13 cellular contexts compared by ENCODE assay signal in genomic region chr12:101951002-101951670, GRCh38.
"Had no signal": no experiment of that assay in that cellular context is flagged by ENCODE, and none has a peak within 500 bp of the region (broad histone marks: within the 10 kb centered on the region; RNA-seq: fewer than 3 reads in every experiment).

No MANE protein-coding gene starts in this region.

- ATAC-seq: heart left ventricle had no signal

- H3K4me3 ChIP-seq: cardiac muscle cell, esophagus squamous epithelium, heart left ventricle, right atrium auricular region, skin epidermis had no signal

- H3K4me1 ChIP-seq: right atrium auricular region had no signal

- H3K27me3 ChIP-seq: cardiac muscle cell, esophagus squamous epithelium, heart left ventricle, neutrophil, right atrium auricular region had no signal

- H3K4me3 Mint-ChIP-seq: activated T-cell treated with anti-CD3 and anti-CD28 coated beads, Interleukin-2, amount 50 U/mL, for 4 hours; naive B cell had no signal

- H3K27ac ChIP-seq: cardiac muscle cell, esophagus squamous epithelium, heart left ventricle, neutrophil, right atrium auricular region, skin epidermis had no signal

- DNase-seq: activated CD4-positive, alpha-beta T cell treated with anti-CD3 and anti-CD28 coated beads for 4 hours; activated naive CD4-positive, alpha-beta T cell; activated T-cell treated with anti-CD3 and anti-CD28 coated beads, Interleukin-2, amount 50 U/mL, for 4 hours; esophagus squamous epithelium; heart left ventricle; naive B cell; posterior cingulate gyrus; T-helper 9 cell; trophoblast cell had no signal

- H3K36me3 ChIP-seq: cardiac muscle cell, esophagus squamous epithelium, heart left ventricle, neutrophil, right atrium auricular region had no signal

- H3K4me1 Mint-ChIP-seq: naive B cell had no signal

- H3K9me3 ChIP-seq: esophagus squamous epithelium, heart left ventricle, neutrophil, right atrium auricular region had no signal
